Comparison of ENCODE assay signal across 1 cellular context in genomic region chr16:23145186-23145585, GRCh38.
TF ChIP-seq lines count a peak whose summit lies in the region.

No MANE protein-coding gene starts in this region.

TF ChIP-seq in GM23338, 12 proteins besides CTCF, POLR2A, EP300 and RAD21 (continued from another document):
- TF ChIP-seq ZNF331 (CRISPR knock-in tag; IDR thresholded peaks at IDR 0.05; ENCODE audit: low read depth) (no peak), ZNF114 (CRISPR knock-in tag; IDR thresholded peaks at IDR 0.05) (no peak), ETS1 (IDR thresholded peaks at IDR 0.05) (no peak)
TF ChIP-seq in GM23338: peak in this region for 0.
